Comparison of ENCODE assay signal across 2 cellular contexts in the genomic region with DNA sequence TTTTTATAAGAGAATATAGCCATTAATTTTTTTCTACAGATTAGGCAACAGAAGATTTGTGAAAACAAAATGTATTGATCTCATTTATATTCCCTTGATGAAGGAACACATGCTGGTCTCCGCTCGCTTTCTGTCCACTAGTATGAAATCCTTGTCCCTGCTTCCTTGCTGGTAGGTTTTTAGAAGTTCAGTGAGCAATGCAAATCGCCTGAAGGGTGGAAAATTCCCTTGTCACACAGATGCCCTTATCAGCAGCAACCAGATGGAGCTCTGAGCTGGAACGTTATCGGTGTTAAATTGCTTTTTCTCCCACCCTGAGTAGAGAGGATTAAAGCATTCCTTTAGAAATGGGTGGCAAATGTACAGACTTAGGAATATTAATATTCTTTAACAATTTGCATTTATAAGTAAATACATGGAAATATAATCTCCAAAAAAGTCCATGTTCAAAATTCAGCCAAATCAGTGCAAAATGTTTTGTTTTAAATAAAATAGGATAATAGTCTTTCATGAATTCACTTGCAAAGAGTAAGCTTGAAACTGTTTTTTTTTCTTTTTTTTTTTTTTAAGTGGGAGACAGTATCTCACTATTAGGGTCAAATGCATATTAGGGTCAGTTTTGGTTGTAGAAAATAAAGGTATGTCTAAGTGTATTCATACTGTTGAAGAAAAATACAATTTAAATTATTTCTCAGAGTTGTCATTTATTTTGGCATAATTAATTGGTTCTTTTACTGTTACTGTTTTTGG.
A peak's percentile ranks its signal among the peaks of the same experiment; 100 is the strongest.
TF ChIP-seq lines count a peak whose summit lies in the region.

No MANE protein-coding gene starts in this region.

TF ChIP-seq in SK-N-SH, 30 proteins besides CTCF, POLR2A, EP300 and RAD21:
- no peak for TF ChIP-seq FOXM1 (IDR thresholded peaks at IDR 0.05; ENCODE audit: low read depth)
- TF ChIP-seq RCOR1 (IDR thresholded peaks at IDR 0.05; ENCODE audit: low read length): peak; percentile 100
- no peak for TF ChIP-seq SMC3 (IDR thresholded peaks at IDR 0.05; ENCODE audit: low read depth, low read length)
- no peak for TF ChIP-seq SIN3A (IDR thresholded peaks at IDR 0.05; ENCODE audit: borderline replicate concordance, low read depth, low read length)
- 0 out of 2 replicates have a peak, but pooled peaks have one; percentile 27 for TF ChIP-seq TEAD4 (IDR thresholded peaks at IDR 0.05; ENCODE audit: borderline replicate concordance, insufficient read depth)
- peak; percentile 48; the same call in 1 of the 2 replicates for TF ChIP-seq TCF12 (IDR thresholded peaks at IDR 0.05)
- no peak for TF ChIP-seq REST (IDR thresholded peaks at IDR 0.05; ENCODE audit: low read depth, low read length)
- TF ChIP-seq GATA2 (CRISPR knock-in tag; IDR thresholded peaks at IDR 0.05): peak; percentile 98
- TF ChIP-seq POLR2AphosphoS5 (IDR thresholded peaks at IDR 0.05; ENCODE audit: low read depth, low read length): no peak
- TF ChIP-seq CHD2 (IDR thresholded peaks at IDR 0.05; ENCODE audit: low read length, partially characterized antibody): peak; percentile 93
- TF ChIP-seq FOXJ3 (CRISPR knock-in tag; IDR thresholded peaks at IDR 0.05): peak; percentile 70

TF ChIP-seq in endothelial cell of umbilical vein, 7 proteins besides CTCF, POLR2A, EP300 and RAD21:
- no peak for TF ChIP-seq MYC (IDR thresholded peaks at IDR 0.05; ENCODE audit: low read depth, low read length)
- TF ChIP-seq, protein P1, sequence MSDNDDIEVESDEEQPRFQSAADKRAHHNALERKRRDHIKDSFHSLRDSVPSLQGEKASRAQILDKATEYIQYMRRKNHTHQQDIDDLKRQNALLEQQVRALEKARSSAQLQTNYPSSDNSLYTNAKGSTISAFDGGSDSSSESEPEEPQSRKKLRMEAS (IDR thresholded peaks at IDR 0.05; ENCODE audit: insufficient read depth, insufficient read length): no peak
- TF ChIP-seq POLR2AphosphoS5 (IDR thresholded peaks at IDR 0.05; ENCODE audit: insufficient read depth, low read depth, low read length): no peak
- no peak for TF ChIP-seq JUN (IDR thresholded peaks at IDR 0.05; ENCODE audit: borderline replicate concordance, insufficient read depth, insufficient read length, low read depth)
- no peak for TF ChIP-seq FOS (IDR thresholded peaks at IDR 0.05; ENCODE audit: borderline replicate concordance, insufficient read depth, low read length)
- no peak for TF ChIP-seq GATA2 (IDR thresholded peaks at IDR 0.05; ENCODE audit: insufficient read depth, insufficient read length, low read depth, low read length)
- TF ChIP-seq EZH2 (IDR thresholded peaks at IDR 0.05; ENCODE audit: borderline replicate concordance, low read depth, low read length, severe bottlenecking): no peak
